Comparison of ENCODE assay signal across 8 cellular contexts in genomic region chr7:150753826-150754603, GRCh38. TPM values are rescaled to one million over a fixed set of nuclear protein-coding genes. Genes with fewer than 3 reads are reported as not detected.
DNase-seq lines count a peak whose midpoint lies in the region; ATAC-seq lines count a peak whose summit lies in the region.

No MANE protein-coding gene starts in this region.

- CTCF ChIA-PET in activated CD4-positive, alpha-beta T cell treated with anti-CD3 and anti-CD28 coated beads, Interleukin-2, amount 10 ng/mL, durations not matched to agents 7 days and 5 days (lab: Charles Lee) = interaction anchor here (1.0 to 1.8 kb wide), 4 partner anchors 9 to 307 kb away, joined by 3 to 6 read pairs (median 4); no protein-coding TSS in a partner anchor

- peak overlapping the region; percentile 93 for H3K27ac Mint-ChIP-seq in activated CD4-positive, alpha-beta T cell treated with anti-CD3 and anti-CD28 coated beads, Interleukin-2, amount 10 ng/mL, durations not matched to agents 7 days and 5 days

- ATAC-seq in sciatic nerve (no peak), HG03457 (IDR thresholded peaks at IDR 0.05; ENCODE audit: unreplicated experiment) (no peak), HG03139 (IDR thresholded peaks at IDR 0.05; ENCODE audit: unreplicated experiment) (no peak)

- POLR2A ChIA-PET in activated CD4-positive, alpha-beta T cell treated with anti-CD3 and anti-CD28 coated beads, Interleukin-2, amount 10 ng/mL, durations not matched to agents 7 days and 5 days (lab: Charles Lee) = interaction anchor here (1.9 to 2.8 kb wide), 4 partner anchors 15 to 302 kb away, joined by 6 to 11 read pairs (median 8); no protein-coding TSS in a partner anchor

- H3K9me3 Mint-ChIP-seq in activated CD4-positive, alpha-beta T cell treated with anti-CD3 and anti-CD28 coated beads, Interleukin-2, amount 10 ng/mL, durations not matched to agents 7 days and 5 days = peaks cover 6% of the 10 kb centered on the region

- DNase-seq in NCI-H748 (lab: John Stamatoyannopoulos, UW; ENCODE audit: unreplicated experiment) = peak; percentile 7
- DNase-seq in NCI-H748 treated with DMSO at 0.1 percent for 48 hours (lab: John Stamatoyannopoulos, UW) = no peak
- DNase-seq in HT1080 (ENCODE audit: low read depth) = peak; percentile 49
- DNase-seq in activated CD4-positive, alpha-beta T cell treated with anti-CD3 and anti-CD28 coated beads, Interleukin-2, amount 10 ng/mL, durations not matched to agents 7 days and 5 days = peak; percentile 40
- DNase-seq in midbrain (lab: John Stamatoyannopoulos, UW) = peak; percentile 9
- DNase-seq in sciatic nerve (ENCODE audit: low spot score) = no peak

- H3K27me3 Mint-ChIP-seq in activated CD4-positive, alpha-beta T cell treated with anti-CD3 and anti-CD28 coated beads, Interleukin-2, amount 10 ng/mL, durations not matched to agents 7 days and 5 days = peaks cover 2% of the 10 kb centered on the region

- intact Hi-C loops in sciatic nerve (cut with DNase I) = loop anchor here (5.0 kb wide), 1 partner anchor 307 kb away; no protein-coding TSS in a partner anchor

- peaks cover 72% of the 10 kb centered on the region for H3K4me1 Mint-ChIP-seq in activated CD4-positive, alpha-beta T cell treated with anti-CD3 and anti-CD28 coated beads, Interleukin-2, amount 10 ng/mL, durations not matched to agents 7 days and 5 days

- H3K4me3 Mint-ChIP-seq in activated CD4-positive, alpha-beta T cell treated with anti-CD3 and anti-CD28 coated beads, Interleukin-2, amount 10 ng/mL, durations not matched to agents 7 days and 5 days = peak overlapping the region; percentile 27

- H3K36me3 Mint-ChIP-seq in activated CD4-positive, alpha-beta T cell treated with anti-CD3 and anti-CD28 coated beads, Interleukin-2, amount 10 ng/mL, durations not matched to agents 7 days and 5 days (ENCODE audit: low read depth) = peaks cover 15% of the 10 kb centered on the region

RNA-seq across cellular contexts. Expression of gene GIMAP5, which starts 16.8 kb away (rescaled TPM):
- total RNA-seq in HT1080 (2014; rRNA removed; shearing (Covaris generic)) = 0.97 and 1.2 TPM in 2 replicates
- polyA plus RNA-seq in HT1080 (2015; cell fraction: cytosol; rRNA removed) = 0.29 and 0.90 TPM in 2 replicates
- polyA plus RNA-seq in HT1080 (2015; cell fraction: nucleus; rRNA removed) = 1.1 and 1.8 TPM in 2 replicates
- total RNA-seq in activated CD4-positive, alpha-beta T cell treated with anti-CD3 and anti-CD28 coated beads, Interleukin-2, amount 10 ng/mL, durations not matched to agents 7 days and 5 days = 100 to 1,000 TPM; 111 to 149 TPM
- 18.4 TPM for total RNA-seq in sciatic nerve

RNA-seq across cellular contexts. Expression of gene GIMAP1, which starts 37.6 kb away (rescaled TPM):
- not detected in 2 replicates for total RNA-seq in HT1080 (2014; rRNA removed; shearing (Covaris generic))
- 0.01 TPM in 1 of 2 replicates, not detected in the other for polyA plus RNA-seq in HT1080 (2015; cell fraction: cytosol; rRNA removed)
- not detected in 2 replicates for polyA plus RNA-seq in HT1080 (2015; cell fraction: nucleus; rRNA removed)
- total RNA-seq in activated CD4-positive, alpha-beta T cell treated with anti-CD3 and anti-CD28 coated beads, Interleukin-2, amount 10 ng/mL, durations not matched to agents 7 days and 5 days = 10 to 100 TPM; 18.1 to 19.6 TPM
- total RNA-seq in sciatic nerve = 8.5 TPM

RNA-seq across cellular contexts. Expression of gene TMEM176B, which starts 46.1 kb away (rescaled TPM):
- total RNA-seq in HT1080 (2014; rRNA removed; shearing (Covaris generic)) = 0.07 TPM in 1 of 2 replicates, not detected in the other
- not detected in 2 replicates for polyA plus RNA-seq in HT1080 (2015; cell fraction: cytosol; rRNA removed)
- not detected in 2 replicates for polyA plus RNA-seq in HT1080 (2015; cell fraction: nucleus; rRNA removed)
- not detected for total RNA-seq in activated CD4-positive, alpha-beta T cell treated with anti-CD3 and anti-CD28 coated beads, Interleukin-2, amount 10 ng/mL, durations not matched to agents 7 days and 5 days
- 78.8 TPM for total RNA-seq in sciatic nerve

RNA-seq across cellular contexts. Expression of gene TMEM176A, which starts 46.6 kb away (rescaled TPM):
- not detected in 2 replicates for total RNA-seq in HT1080 (2014; rRNA removed; shearing (Covaris generic))
- not detected in 2 replicates for polyA plus RNA-seq in HT1080 (2015; cell fraction: cytosol; rRNA removed)
- polyA plus RNA-seq in HT1080 (2015; cell fraction: nucleus; rRNA removed) = not detected in 2 replicates
- total RNA-seq in activated CD4-positive, alpha-beta T cell treated with anti-CD3 and anti-CD28 coated beads, Interleukin-2, amount 10 ng/mL, durations not matched to agents 7 days and 5 days = not detected
- 69.7 TPM for total RNA-seq in sciatic nerve

Comparison
In these comparisons a context has a peak if more than half of its experiments do, and no peak if none do; other contexts are left out.
1. DNase-seq: peak in NCI-H748 (single experiment), HT1080 (single experiment), activated CD4-positive, alpha-beta T cell treated with anti-CD3 and anti-CD28 coated beads, Interleukin-2, amount 10 ng/mL, durations not matched to agents 7 days and 5 days (single experiment) and midbrain (single experiment); none in NCI-H748 treated with DMSO at 0.1 percent for 48 hours (single experiment) and sciatic nerve (single experiment).
2. RNA of gene TMEM176B, which starts 46.1 kb away (total RNA-seq): 78.8 TPM in sciatic nerve (single experiment); not detected in activated CD4-positive, alpha-beta T cell treated with anti-CD3 and anti-CD28 coated beads, Interleukin-2, amount 10 ng/mL, durations not matched to agents 7 days and 5 days and 0.07 TPM in HT1080; every median in the first group is over 10 times any median in the second.